Comparison of ENCODE assay signal across 1 cellular context in the genomic region with DNA sequence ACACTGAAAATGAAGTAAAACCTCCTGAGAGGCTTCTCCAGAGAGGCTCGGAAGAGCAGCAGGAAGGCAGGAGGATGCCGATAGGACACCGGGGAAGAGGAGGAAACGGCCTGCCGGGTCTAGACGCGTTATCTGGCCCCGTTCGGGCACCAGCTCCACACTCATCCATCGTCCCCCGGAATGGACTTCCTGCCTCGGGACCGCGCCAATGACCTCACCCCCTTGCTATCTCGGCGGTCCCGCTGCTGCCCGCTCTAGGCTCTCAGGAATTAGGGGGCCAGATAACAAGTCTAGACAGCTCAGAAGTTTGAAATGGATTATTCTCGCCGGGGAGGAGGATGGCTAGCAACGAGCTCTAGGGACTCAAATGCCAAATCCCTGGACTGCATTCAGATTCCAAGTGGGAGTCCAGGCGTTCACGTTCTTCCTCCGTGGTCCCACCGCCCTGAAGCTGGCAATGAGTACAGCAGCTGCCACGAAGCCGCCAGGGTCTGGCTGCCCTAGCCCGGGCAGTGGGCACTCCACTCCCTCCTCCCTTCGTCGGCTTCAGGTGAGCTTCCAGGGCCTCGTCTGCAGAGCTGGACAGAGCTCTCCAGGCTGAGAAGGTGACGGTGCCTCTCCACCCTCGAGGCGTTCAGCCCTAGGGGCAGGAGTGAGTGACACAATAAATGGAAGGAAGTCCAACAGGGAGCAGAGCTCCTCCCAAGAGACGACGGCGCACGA.
A peak's percentile ranks its signal among the peaks of the same experiment; 100 is the strongest.
TF ChIP-seq lines count a peak whose summit lies in the region.

No MANE protein-coding gene starts in this region.

TF ChIP-seq in HEK293, 187 proteins besides CTCF, POLR2A, EP300 and RAD21 (continued from another document):
- TF ChIP-seq, protein P1, sequence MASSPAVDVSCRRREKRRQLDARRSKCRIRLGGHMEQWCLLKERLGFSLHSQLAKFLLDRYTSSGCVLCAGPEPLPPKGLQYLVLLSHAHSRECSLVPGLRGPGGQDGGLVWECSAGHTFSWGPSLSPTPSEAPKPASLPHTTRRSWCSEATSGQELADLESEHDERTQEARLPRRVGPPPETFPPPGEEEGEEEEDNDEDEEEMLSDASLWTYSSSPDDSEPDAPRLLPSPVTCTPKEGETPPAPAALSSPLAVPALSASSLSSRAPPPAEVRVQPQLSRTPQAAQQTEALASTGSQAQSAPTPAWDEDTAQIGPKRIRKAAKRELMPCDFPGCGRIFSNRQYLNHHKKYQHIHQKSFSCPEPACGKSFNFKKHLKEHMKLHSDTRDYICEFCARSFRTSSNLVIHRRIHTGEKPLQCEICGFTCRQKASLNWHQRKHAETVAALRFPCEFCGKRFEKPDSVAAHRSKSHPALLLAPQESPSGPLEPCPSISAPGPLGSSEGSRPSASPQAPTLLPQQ (tag by site-specific recombination; IDR thresholded peaks at IDR 0.05) = peak; percentile 62
- peak; percentile 45; the same call in 1 of the 2 replicates for TF ChIP-seq ZNF341 (tag by site-specific recombination; IDR thresholded peaks at IDR 0.05; ENCODE audit: low read depth)
- peak; percentile 46; the same call in 1 of the 2 replicates for TF ChIP-seq TRIM28 (IDR thresholded peaks at IDR 0.05; ENCODE audit: borderline replicate concordance, low read length)
- TF ChIP-seq ZNF530 (tag by site-specific recombination; IDR thresholded peaks at IDR 0.05; ENCODE audit: low read depth) = no peak
- TF ChIP-seq ZFHX2 (tag by site-specific recombination; conservative IDR thresholded peaks at IDR 0.05) = 0 out of 2 replicates have a peak, but pooled peaks have one; percentile 5
- peak; percentile 42; the same call in 1 of the 2 replicates for TF ChIP-seq ZNF366 (tag by site-specific recombination; conservative IDR thresholded peaks at IDR 0.05)
